10 cellular contexts compared by ENCODE assay signal in the genomic region with DNA sequence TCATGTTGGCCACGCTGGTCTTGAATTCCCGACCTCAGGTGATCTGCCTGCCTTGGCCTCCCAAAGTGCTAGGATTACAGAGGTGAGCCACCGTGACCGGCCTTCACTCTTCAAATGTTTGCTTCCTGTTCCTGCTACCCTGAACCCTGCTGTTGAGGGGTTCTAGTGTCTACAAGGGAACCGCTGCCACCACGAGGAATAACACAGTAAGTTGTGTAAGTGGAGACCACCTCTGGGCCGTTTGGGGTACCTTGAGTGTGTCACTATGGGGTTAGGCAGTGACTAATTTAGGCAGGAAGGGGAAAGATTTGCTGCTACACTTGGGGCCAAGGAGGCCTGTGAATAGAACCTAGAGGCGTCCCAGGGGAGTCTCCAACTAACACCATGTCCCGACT. TPM values are rescaled to one million over a fixed set of nuclear protein-coding genes. Genes with fewer than 3 reads are reported as not detected.
DNase-seq lines count a peak whose midpoint lies in the region; ATAC-seq and TF ChIP-seq lines count a peak whose summit lies in the region.
"Had no signal": no experiment of that assay in that cellular context is flagged by ENCODE, and none has a peak within 500 bp of the region (broad histone marks: within the 10 kb centered on the region; RNA-seq: fewer than 3 reads in every experiment).

No MANE protein-coding gene starts in this region.

- TF ChIP-seq CTCF in heart left ventricle (IDR thresholded peaks at IDR 0.05) (no peak), mesothelial cell of epicardium (IDR thresholded peaks at IDR 0.05; ENCODE audit: unreplicated experiment) (no peak), vagina (IDR thresholded peaks at IDR 0.05) (no peak)

- H3K4me3 Mint-ChIP-seq in central memory CD8-positive, alpha-beta T cell, result peak overlapping the region; percentile 94
- peak overlapping the region; percentile 99 for H3K4me3 Mint-ChIP-seq in mesothelial cell of epicardium

- no peaks in the 10 kb centered on the region for H3K27me3 ChIP-seq in heart left ventricle
- no peaks in the 10 kb centered on the region for H3K27me3 ChIP-seq in vagina
- H3K27me3 ChIP-seq: foreskin keratinocyte had no signal

- H3K36me3 ChIP-seq in heart left ventricle (peaks cover 0 to 2% (median 0%) of the 10 kb centered on the region in 9 donors), vagina (no peaks in the 10 kb centered on the region)

- H3K4me1 Mint-ChIP-seq in central memory CD8-positive, alpha-beta T cell, result peaks cover 32% of the 10 kb centered on the region
- peaks cover 18% of the 10 kb centered on the region for H3K4me1 Mint-ChIP-seq in mesothelial cell of epicardium

- no peaks in the 10 kb centered on the region for H3K27me3 Mint-ChIP-seq in central memory CD8-positive, alpha-beta T cell
- H3K27me3 Mint-ChIP-seq in mesothelial cell of epicardium (ENCODE audit: low read depth), result no peaks in the 10 kb centered on the region

- peaks cover 35% of the 10 kb centered on the region for H3K36me3 Mint-ChIP-seq in central memory CD8-positive, alpha-beta T cell (ENCODE audit: insufficient read depth)
- no peaks in the 10 kb centered on the region for H3K36me3 Mint-ChIP-seq in mesothelial cell of epicardium

- ATAC-seq in heart left ventricle, result no peak
- no peak for ATAC-seq in Right ventricle myocardium superior (ENCODE audit: poor library complexity)
- ATAC-seq in central memory CD8-positive, alpha-beta T cell (replicated peaks; ENCODE audit: extremely low read depth, poor library complexity, severe bottlenecking), result no peak
- no peak for ATAC-seq in GM18502 (IDR thresholded peaks at IDR 0.05; ENCODE audit: poor library complexity, unreplicated experiment)
- no peak for ATAC-seq in HG02970 (IDR thresholded peaks at IDR 0.05; ENCODE audit: low FRiP score, unreplicated experiment)

- peak overlapping the region; percentile 85 to 99 (median 94) for H3K27ac ChIP-seq in heart left ventricle
- peak overlapping the region; percentile 95 for H3K27ac ChIP-seq in vagina

- peak overlapping the region; percentile 100 for H3K27ac Mint-ChIP-seq in central memory CD8-positive, alpha-beta T cell (ENCODE audit: low read depth)
- H3K27ac Mint-ChIP-seq in mesothelial cell of epicardium, result peak overlapping the region; percentile 89

- no peaks in the 10 kb centered on the region for H3K9me3 Mint-ChIP-seq in central memory CD8-positive, alpha-beta T cell
- no peaks in the 10 kb centered on the region for H3K9me3 Mint-ChIP-seq in mesothelial cell of epicardium

- H3K4me3 ChIP-seq in heart left ventricle (peak overlapping the region in 9 of 12 donors; percentile 68 to 96 (median 91)), vagina (peak overlapping the region; percentile 66 to 96)

- H3K4me1 ChIP-seq in heart left ventricle (peaks cover 3 to 32% (median 19%) of the 10 kb centered on the region in 12 donors), vagina (peaks cover 44% of the 10 kb centered on the region)
- H3K4me1 ChIP-seq: foreskin keratinocyte had no signal

- intact Hi-C loops in heart left ventricle (cut with DNase I), result loop anchor here in 2 of 10 donors (5.0 kb wide), 2 partner anchors 237 to 327 kb away; partner anchors contain the start of genes NDUFA3 (in 1 of the 2), OSCAR (in 1 of the 2) and TSEN34 (in 1 of the 2)
- intact Hi-C loops in Right ventricle myocardium superior (cut with DNase I), result no loop called here
- intact Hi-C loops in vagina (cut with DNase I), result no loop called here

- TF ChIP-seq POLR2A in heart left ventricle (IDR thresholded peaks at IDR 0.05), result no peak
- TF ChIP-seq POLR2A in vagina (IDR thresholded peaks at IDR 0.05), result no peak

- WGBS in heart left ventricle, 4 donors, result 59 to 63% (median 61%) methylated on average over 9 of the region's 9 CpGs

- no peaks in the 10 kb centered on the region for H3K9me3 ChIP-seq in heart left ventricle
- H3K9me3 ChIP-seq in vagina, result no peaks in the 10 kb centered on the region

- DNase-seq in heart left ventricle (no peak), Right ventricle myocardium superior (no peak), mesothelial cell of epicardium (ENCODE audit: low spot score in 2 of 2, unreplicated experiment in 2 of 2) (no peak), vagina (ENCODE audit: extremely low spot score in 2 of 2) (no peak), NCI-H2081 (lab: John Stamatoyannopoulos, UW) (no peak)
- DNase-seq in central memory CD8-positive, alpha-beta T cell (ENCODE audit: low spot score in 2 of 2), result no peak

RNA-seq across cellular contexts. Expression of gene MYADM, which starts 2.2 kb away (rescaled TPM):
- 100 to 1,000 TPM in 8 of 9 donors, 10 to 100 TPM in 1; 99.0 to 201 (median 166) TPM for total RNA-seq in heart left ventricle
- 100 to 1,000 TPM in 1 of 2 donors, 10 to 100 TPM in 1; 75.9 to 158 TPM for polyA plus RNA-seq in heart left ventricle
- 115 TPM for total RNA-seq in Right ventricle myocardium superior
- 195 to 211 TPM (median 200 TPM) in 3 replicates for total RNA-seq in mesothelial cell of epicardium
- 68.3 TPM for total RNA-seq in vagina

RNA-seq across cellular contexts. Expression of gene PRKCG, which starts 16.5 kb away (rescaled TPM):
- total RNA-seq in heart left ventricle (under 1 TPM in 1 of 9 donors, not detected in 8; 0.09 TPM), Right ventricle myocardium superior (not detected), mesothelial cell of epicardium (19.1 to 21.6 TPM (median 19.3 TPM) in 3 replicates), vagina (not detected)
- not detected for polyA plus RNA-seq in heart left ventricle
- total RNA-seq: foreskin keratinocyte, SK-MEL-5 had no signal

RNA-seq across cellular contexts. Expression of gene NLRP12, which starts 41.4 kb away (rescaled TPM):
- total RNA-seq in heart left ventricle (1 to 10 TPM in 1 of 9 donors, under 1 TPM in 8; 0.07 to 1.5 (median 0.36) TPM), Right ventricle myocardium superior (0.22 TPM), mesothelial cell of epicardium (0.07 to 0.11 TPM in 2 of 3 replicates, not detected in the other), vagina (0.49 TPM)
- under 1 TPM; 0.08 to 0.36 TPM for polyA plus RNA-seq in heart left ventricle
- total RNA-seq: foreskin keratinocyte, SK-MEL-5 had no signal
- polyA plus RNA-seq: foreskin keratinocyte had no signal

RNA-seq across cellular contexts. Expression of gene CACNG7, which starts 43.6 kb away (rescaled TPM):
- total RNA-seq in heart left ventricle (not detected), Right ventricle myocardium superior (not detected), mesothelial cell of epicardium (0.52 to 0.82 TPM (median 0.76 TPM) in 3 replicates), vagina (not detected)
- not detected for polyA plus RNA-seq in heart left ventricle
- total RNA-seq: foreskin keratinocyte, SK-MEL-5 had no signal
- polyA plus RNA-seq: foreskin keratinocyte had no signal

Comparison
In these comparisons a context has a peak if more than half of its experiments do, and no peak if none do; other contexts are left out.
1. RNA of gene PRKCG, which starts 16.5 kb away (total RNA-seq): 19.1 to 21.6 TPM in mesothelial cell of epicardium; not detected in Right ventricle myocardium superior (single experiment), 0.09 TPM in heart left ventricle and not detected in vagina (single experiment); every median in the first group is over 10 times any median in the second.